Comparison of ENCODE assay signal across 19 cellular contexts in the genomic region with DNA sequence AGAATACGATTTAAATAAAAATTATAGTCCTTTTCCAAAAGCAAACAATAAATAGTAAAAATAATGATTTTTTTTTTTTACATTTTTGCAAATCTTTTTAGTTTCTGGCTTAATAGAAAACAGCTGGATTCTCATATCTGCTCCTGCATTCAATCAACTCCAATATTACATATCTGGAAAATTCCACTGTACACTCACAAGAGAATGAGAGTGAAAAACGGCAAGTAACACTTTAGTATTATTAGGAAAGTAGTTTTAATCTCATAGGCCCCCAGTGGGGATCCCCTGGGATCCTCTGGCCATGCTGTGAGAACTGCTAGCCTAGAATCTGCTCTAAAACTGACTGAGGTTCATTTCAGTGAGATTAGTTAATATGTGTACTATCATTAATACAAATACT.
DNase-seq lines count a peak whose midpoint lies in the region; ATAC-seq, FAIRE-seq and TF ChIP-seq lines count a peak whose summit lies in the region.
"Had no signal": no experiment of that assay in that cellular context is flagged by ENCODE, and none has a peak within 500 bp of the region (broad histone marks: within the 10 kb centered on the region; RNA-seq: fewer than 3 reads in every experiment).

No MANE protein-coding gene starts in this region.

- no peak overlapping the region for H3K9ac ChIP-seq in OCI-LY3 (ENCODE audit: low read length)
- no peak overlapping the region for H3K9ac ChIP-seq in neuronal stem cell (ENCODE audit: low read depth, low read length, poor library complexity)

- WGBS in small intestine, 3 donors, result 73 to 93% (median 83%) methylated on average over 2 of the region's 2 CpGs
- WGBS in neuronal stem cell (ENCODE audit: extremely low coverage in 2 of 2, insufficient read length in 2 of 2, insufficient replicate concordance in 1 of 2), 2 donors, result no CpG with 5 or more reads among the region's 2 CpGs

- DNase-seq in fibroblast of peridontal ligament (ENCODE audit: extremely low read depth) (peak; percentile 6), small intestine (no peak), mucosa of gallbladder (ENCODE audit: low spot score) (no peak), neuronal stem cell (ENCODE audit: low spot score) (no peak)
- DNase-seq: CD4-positive, CD25-positive, alpha-beta regulatory T cell; EL; GF-D8; NCI-H1092; NCI-H1436 treated with DMSO at 0.1 percent for 48 hours; NCI-H2029 treated with DMSO at 0.1 percent for 48 hours; NCI-H226; NCI-H510A treated with DMSO at 0.1 percent for 48 hours; NCI-H748 treated with DMSO at 0.1 percent for 48 hours; OCI-M1; SHP77 had no signal

- no peaks in the 10 kb centered on the region for H3K36me3 ChIP-seq in OCI-LY3 (replicated peaks; ENCODE audit: low read depth, low read length)
- no peaks in the 10 kb centered on the region for H3K36me3 ChIP-seq in small intestine (ENCODE audit: control insufficient read depth in 2 of 2, insufficient read depth in 2 of 2, low read length in 2 of 2)
- no peaks in the 10 kb centered on the region for H3K36me3 ChIP-seq in neuronal stem cell (replicated peaks in 1 of 2; ENCODE audit: control insufficient read depth in 2 of 2, insufficient read depth in 2 of 2, low read length in 2 of 2)

- FAIRE-seq in small intestine (lab: Jason Lieb, UNC), result peak; percentile 95
- FAIRE-seq: K562 had no signal

- H4K20me1 ChIP-seq in OCI-LY3 (ENCODE audit: insufficient read depth, low read length), result no peaks in the 10 kb centered on the region

- no peak overlapping the region for H3K27ac ChIP-seq in OCI-LY3 (ENCODE audit: low read length)
- H3K27ac ChIP-seq in VCaP, result peak overlapping the region; percentile 56
- H3K27ac ChIP-seq in small intestine (ENCODE audit: low read depth in 1 of 2, low read length in 1 of 2), result no peak overlapping the region
- H3K27ac ChIP-seq in neuronal stem cell (replicated peaks; ENCODE audit: low read length), result no peak overlapping the region

- no peak overlapping the region for H3K14ac ChIP-seq in neuronal stem cell (ENCODE audit: low read length)

- no peak overlapping the region for H3K4me3 ChIP-seq in OCI-LY3 (ENCODE audit: low read length)
- no peak overlapping the region for H3K4me3 ChIP-seq in small intestine (ENCODE audit: low read depth in 1 of 2, low read length in 2 of 2)
- no peak overlapping the region for H3K4me3 ChIP-seq in neuronal stem cell (ENCODE audit: low read length in 2 of 2)
- H3K4me3 ChIP-seq: K562 had no signal

- H3K4me1 ChIP-seq in OCI-LY3 (ENCODE audit: low read length) (peaks cover 11% of the 10 kb centered on the region), small intestine (ENCODE audit: control insufficient read depth in 2 of 2, insufficient read depth in 1 of 2, low read depth in 1 of 2, low read length in 1 of 2) (no peaks in the 10 kb centered on the region), neuronal stem cell (ENCODE audit: control insufficient read depth in 2 of 2, insufficient read depth in 1 of 2, low read depth in 1 of 2, low read length in 2 of 2) (no peaks in the 10 kb centered on the region)

- ATAC-seq in HG02852 (IDR thresholded peaks at IDR 0.05; ENCODE audit: unreplicated experiment), result no peak
- ATAC-seq: K562 had no signal

- H3K9me3 ChIP-seq in OCI-LY3 (ENCODE audit: insufficient read depth, low read length) (no peaks in the 10 kb centered on the region), small intestine (ENCODE audit: control insufficient read depth, low read depth) (no peaks in the 10 kb centered on the region), neuronal stem cell (replicated peaks in 1 of 2; ENCODE audit: control insufficient read depth in 2 of 2, insufficient read depth in 1 of 2, low read depth in 1 of 2, low read length in 2 of 2) (no peaks in the 10 kb centered on the region)

- H2BK120ac ChIP-seq in neuronal stem cell (ENCODE audit: low read depth, low read length), result no peak overlapping the region

- no peak overlapping the region for H2AK5ac ChIP-seq in neuronal stem cell (ENCODE audit: low read depth, low read length)

- no peak overlapping the region for H4K91ac ChIP-seq in neuronal stem cell (ENCODE audit: low read depth, low read length, poor library complexity)

- H3K79me2 ChIP-seq in OCI-LY3 (ENCODE audit: low read length), result no peaks in the 10 kb centered on the region

- H2BK5ac ChIP-seq in neuronal stem cell (ENCODE audit: low read length), result no peak overlapping the region

- no peak for TF ChIP-seq CTCF in OCI-LY3 (IDR thresholded peaks at IDR 0.05; ENCODE audit: low read depth, low read length)
- TF ChIP-seq CTCF in VCaP (conservative IDR thresholded peaks at IDR 0.05), result no peak

- H3K27me3 ChIP-seq in OCI-LY3 (ENCODE audit: low read depth, low read length) (no peaks in the 10 kb centered on the region), small intestine (ENCODE audit: control insufficient read depth in 2 of 2, insufficient read depth in 2 of 2, low read length in 2 of 2) (no peaks in the 10 kb centered on the region), neuronal stem cell (ENCODE audit: control insufficient read depth in 3 of 3, insufficient read depth in 3 of 3, low read depth in 1 of 3, low read length in 3 of 3) (no peaks in the 10 kb centered on the region)

- no peak overlapping the region for H3K23ac ChIP-seq in neuronal stem cell (ENCODE audit: low read depth, low read length, poor library complexity)

- no peak overlapping the region for H2BK12ac ChIP-seq in neuronal stem cell (ENCODE audit: low read length)

- no peak overlapping the region for H2BK15ac ChIP-seq in neuronal stem cell (ENCODE audit: low read length)

- H3K4me2 ChIP-seq in OCI-LY3 (ENCODE audit: low read length), result peak overlapping the region; percentile 26
- no peak overlapping the region for H3K4me2 ChIP-seq in neuronal stem cell (ENCODE audit: insufficient read depth, low read length, poor library complexity, severe bottlenecking)

- H2AFZ ChIP-seq in OCI-LY3 (ENCODE audit: low read depth, low read length), result no peak overlapping the region
- no peak overlapping the region for H2AFZ ChIP-seq in neuronal stem cell (ENCODE audit: low read length)

- no peaks in the 10 kb centered on the region for H3K79me1 ChIP-seq in neuronal stem cell (ENCODE audit: low read depth, low read length)

- no peak overlapping the region for H4K8ac ChIP-seq in neuronal stem cell (ENCODE audit: low read depth, low read length)

- no peak overlapping the region for H3K4ac ChIP-seq in neuronal stem cell (ENCODE audit: low read length)

- no peak overlapping the region for H3K18ac ChIP-seq in neuronal stem cell (ENCODE audit: low read length)
